ENCODE assay signal across 25 cellular contexts in the genomic region with DNA sequence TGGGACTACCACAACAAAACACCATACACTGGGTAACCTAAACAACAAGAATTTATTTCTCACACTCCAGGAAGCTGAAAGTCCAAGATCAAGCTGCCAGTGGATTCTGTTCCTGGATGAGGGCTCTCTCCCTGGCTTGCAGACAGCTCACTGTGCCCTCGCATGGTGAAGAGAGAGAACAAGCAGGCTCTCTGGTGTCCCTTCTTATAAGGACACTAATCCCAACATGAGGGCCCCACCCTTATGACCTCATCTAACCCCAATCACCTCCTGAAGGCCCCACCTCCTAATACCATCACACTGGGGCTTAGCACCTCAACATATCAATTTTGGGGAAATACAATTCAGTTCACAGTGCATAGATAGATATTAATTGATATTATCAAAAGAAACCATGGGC.
DNase-seq lines count a peak whose midpoint lies in the region; ATAC-seq and TF ChIP-seq lines count a peak whose summit lies in the region.
"Had no signal": no experiment of that assay in that cellular context is flagged by ENCODE, and none has a peak within 500 bp of the region (broad histone marks: within the 10 kb centered on the region; RNA-seq: fewer than 3 reads in every experiment).

No MANE protein-coding gene starts in this region.

- ATAC-seq in natural killer cell (no peak), HG02588 (IDR thresholded peaks at IDR 0.05; ENCODE audit: unreplicated experiment) (no peak)
- ATAC-seq: CD8-positive, alpha-beta T cell; HCT116 had no signal

- H3K4me1 Mint-ChIP-seq in natural killer cell (peaks cover 13 to 15% of the 10 kb centered on the region in 2 donors), type B pancreatic cell (ENCODE audit: unreplicated experiment) (peaks cover 10% of the 10 kb centered on the region), mesothelial cell of epicardium (peaks cover 12% of the 10 kb centered on the region)

- no peak overlapping the region for H3K27ac Mint-ChIP-seq in natural killer cell
- H3K27ac Mint-ChIP-seq in type B pancreatic cell, result no peak overlapping the region
- H3K27ac Mint-ChIP-seq in mesothelial cell of epicardium, result no peak overlapping the region
- H3K27ac Mint-ChIP-seq: B cell; CD8-positive, alpha-beta T cell had no signal

- intact Hi-C loops in natural killer cell (cut with micrococcal nuclease), result no loop called here

- TF ChIP-seq CTCF in natural killer cell (IDR thresholded peaks at IDR 0.05) (no peak), type B pancreatic cell (conservative IDR thresholded peaks at IDR 0.05) (no peak), mesothelial cell of epicardium (IDR thresholded peaks at IDR 0.05; ENCODE audit: unreplicated experiment) (no peak)

- peak overlapping the region; percentile 8 for H3K4me3 Mint-ChIP-seq in natural killer cell
- peak overlapping the region; percentile 59 for H3K4me3 Mint-ChIP-seq in type B pancreatic cell
- no peak overlapping the region for H3K4me3 Mint-ChIP-seq in mesothelial cell of epicardium
- H3K4me3 Mint-ChIP-seq: B cell; CD8-positive, alpha-beta T cell had no signal

- DNase-seq in DMS53 (lab: John Stamatoyannopoulos, UW) (peak; percentile 39), DMS53 treated with DMSO at 0.1 percent for 48 hours (lab: John Stamatoyannopoulos, UW; ENCODE audit: unreplicated experiment) (no peak), SW480 (ENCODE audit: low spot score) (peak; percentile 47), natural killer cell (no peak), type B pancreatic cell (ENCODE audit: extremely low spot score, unreplicated experiment) (no peak), mesothelial cell of epicardium (ENCODE audit: low spot score in 2 of 2, unreplicated experiment in 2 of 2) (no peak)
- no peak for DNase-seq in stimulated activated CD4-positive, alpha-beta T cell treated with anti-CD3 and anti-CD28 coated beads, Interleukin-2, amount 100 ng/mL, for 48 hours
- DNase-seq: Caco-2, DND-41, Kasumi-1, MV-4-11, NCI-H1105, NCI-H1436 treated with DMSO at 0.1 percent for 48 hours, NCI-H187 treated with DMSO at 0.1 percent for 48 hours, NCI-H2171 treated with DMSO at 0.1 percent for 48 hours, NCI-H345, NCI-H510A treated with DMSO at 0.1 percent for 48 hours, NCI-H774, PC-9, Right ventricle myocardium superior, RPMI8226 had no signal

- no peaks in the 10 kb centered on the region for H3K36me3 Mint-ChIP-seq in natural killer cell
- no peaks in the 10 kb centered on the region for H3K36me3 Mint-ChIP-seq in type B pancreatic cell
- no peaks in the 10 kb centered on the region for H3K36me3 Mint-ChIP-seq in mesothelial cell of epicardium
- H3K36me3 Mint-ChIP-seq: CD8-positive, alpha-beta T cell had no signal

- H3K27me3 Mint-ChIP-seq in natural killer cell (ENCODE audit: low read depth in 2 of 2), result peaks cover 14 to 16% of the 10 kb centered on the region in 2 donors
- peaks cover 16% of the 10 kb centered on the region for H3K27me3 Mint-ChIP-seq in type B pancreatic cell
- peaks cover 9% of the 10 kb centered on the region for H3K27me3 Mint-ChIP-seq in mesothelial cell of epicardium (ENCODE audit: low read depth)

- H3K9me3 Mint-ChIP-seq in natural killer cell (no peaks in the 10 kb centered on the region), type B pancreatic cell (no peaks in the 10 kb centered on the region), mesothelial cell of epicardium (no peaks in the 10 kb centered on the region)

Comparison
In these comparisons a context has a peak if more than half of its experiments do, and no peak if none do; other contexts are left out.
1. DNase-seq: peak in DMS53 (single experiment) and SW480 (single experiment); none in DMS53 treated with DMSO at 0.1 percent for 48 hours (single experiment), natural killer cell (single experiment), type B pancreatic cell (single experiment), mesothelial cell of epicardium (0 of 2) and stimulated activated CD4-positive, alpha-beta T cell treated with anti-CD3 and anti-CD28 coated beads, Interleukin-2, amount 100 ng/mL, for 48 hours (0 of 2).